In the genomic region with DNA sequence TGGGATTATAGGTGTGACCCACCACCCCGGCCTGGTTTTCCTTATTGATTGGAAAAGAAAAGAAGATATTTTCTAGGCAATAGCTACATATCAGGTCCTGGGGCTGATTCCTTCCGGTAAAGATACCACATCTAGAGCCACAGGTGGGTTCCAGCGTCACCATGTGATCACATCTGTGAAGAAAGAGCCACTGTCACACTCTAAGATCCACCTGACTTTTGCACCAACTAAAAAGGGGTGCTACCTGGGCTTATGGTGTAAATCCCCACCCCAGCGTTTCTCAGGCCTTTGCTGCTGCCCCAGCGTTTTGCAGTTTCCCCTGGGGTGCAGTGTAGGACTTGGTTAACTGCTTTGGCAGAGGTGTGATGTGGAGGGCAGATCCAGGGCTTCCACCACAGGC, we compare ENCODE assay signal across 21 cellular contexts. TPM values are rescaled to one million over a fixed set of nuclear protein-coding genes. Genes with fewer than 3 reads are reported as not detected.
DNase-seq lines count a peak whose midpoint lies in the region; ATAC-seq and TF ChIP-seq lines count a peak whose summit lies in the region.
"Had no signal": no experiment of that assay in that cellular context is flagged by ENCODE, and none has a peak within 500 bp of the region (broad histone marks: within the 10 kb centered on the region; RNA-seq: fewer than 3 reads in every experiment).

No MANE protein-coding gene starts in this region.

- no peak overlapping the region for H3K27ac Mint-ChIP-seq in activated naive CD8-positive, alpha-beta T cell treated with anti-CD3 and anti-CD28 coated beads, Interleukin-2, amount 10 ng/mL, durations not matched to agents 7 days and 5 days
- no peak overlapping the region for H3K27ac Mint-ChIP-seq in activated naive CD8-positive, alpha-beta T cell treated with anti-CD3 and anti-CD28 coated beads for 36 hours
- no peak overlapping the region for H3K27ac Mint-ChIP-seq in T-helper 17 cell

- intact Hi-C loops in lower lobe of right lung (cut with DNase I) (no loop called here), transverse colon (cut with DNase I; ENCODE audit: low total_unique reads) (no loop called here)

- H3K36me3 ChIP-seq in lower lobe of right lung (no peaks in the 10 kb centered on the region), transverse colon (no peaks in the 10 kb centered on the region)
- H3K36me3 ChIP-seq: BE2C, HAP-1 had no signal

- no peak for TF ChIP-seq CTCF in lower lobe of right lung (IDR thresholded peaks at IDR 0.05)
- TF ChIP-seq CTCF in transverse colon (IDR thresholded peaks at IDR 0.05): no peak

- DNase-seq in activated naive CD8-positive, alpha-beta T cell treated with anti-CD3 and anti-CD28 coated beads, Interleukin-2, amount 10 ng/mL, durations not matched to agents 7 days and 5 days: no peak
- DNase-seq in activated naive CD8-positive, alpha-beta T cell treated with anti-CD3 and anti-CD28 coated beads for 36 hours: no peak
- DNase-seq in T-helper 17 cell (no peak), lower lobe of right lung (peak; percentile 10), transverse colon (peak; percentile 1), GM03348 (ENCODE audit: low spot score) (no peak), Ammon's horn (ENCODE audit: low spot score) (no peak)
- DNase-seq: BE2C; CD4-positive, CD25-positive, alpha-beta regulatory T cell; GF-D8; KG1; NCI-H1694 treated with DMSO at 0.1 percent for 48 hours; NCI-H2107; NCI-H2227 treated with DMSO at 0.1 percent for 48 hours; NCI-H510A treated with DMSO at 0.1 percent for 48 hours; NCI-H774; OCI-M1; RPMI8226 had no signal

- no peak for TF ChIP-seq EP300 in transverse colon (IDR thresholded peaks at IDR 0.05; ENCODE audit: low read depth)

- H3K36me3 Mint-ChIP-seq in activated naive CD8-positive, alpha-beta T cell treated with anti-CD3 and anti-CD28 coated beads, Interleukin-2, amount 10 ng/mL, durations not matched to agents 7 days and 5 days: no peaks in the 10 kb centered on the region
- H3K36me3 Mint-ChIP-seq in activated naive CD8-positive, alpha-beta T cell treated with anti-CD3 and anti-CD28 coated beads for 36 hours: no peaks in the 10 kb centered on the region
- no peaks in the 10 kb centered on the region for H3K36me3 Mint-ChIP-seq in T-helper 17 cell (ENCODE audit: low read depth)
- H3K36me3 Mint-ChIP-seq: CD4-positive, CD25-positive, alpha-beta regulatory T cell had no signal

- H3K27me3 ChIP-seq in lower lobe of right lung (ENCODE audit: low read depth) (peaks cover 6% of the 10 kb centered on the region), transverse colon (no peaks in the 10 kb centered on the region)
- H3K27me3 ChIP-seq: BE2C had no signal

- ATAC-seq in activated naive CD8-positive, alpha-beta T cell treated with anti-CD3 and anti-CD28 coated beads, Interleukin-2, amount 10 ng/mL, durations not matched to agents 7 days and 5 days (ENCODE audit: low read depth): peak; percentile 79
- ATAC-seq in T-helper 17 cell: peak; percentile 52
- no peak for ATAC-seq in lower lobe of right lung
- ATAC-seq: GM12878 had no signal

- H3K4me1 ChIP-seq in lower lobe of right lung: peaks cover 3% of the 10 kb centered on the region
- H3K4me1 ChIP-seq in transverse colon: peaks cover 0 to 2% (median under 1%) of the 10 kb centered on the region in 4 donors
- H3K4me1 ChIP-seq: BE2C, HAP-1 had no signal

- H3K27ac ChIP-seq in lower lobe of right lung (no peak overlapping the region), transverse colon (no peak overlapping the region)

- H3K4me3 ChIP-seq in lower lobe of right lung (no peak overlapping the region), transverse colon (no peak overlapping the region)
- H3K4me3 ChIP-seq: GM12878, HAP-1 had no signal

- H3K4me3 Mint-ChIP-seq in activated naive CD8-positive, alpha-beta T cell treated with anti-CD3 and anti-CD28 coated beads, Interleukin-2, amount 10 ng/mL, durations not matched to agents 7 days and 5 days: no peak overlapping the region
- no peak overlapping the region for H3K4me3 Mint-ChIP-seq in activated naive CD8-positive, alpha-beta T cell treated with anti-CD3 and anti-CD28 coated beads for 36 hours
- H3K4me3 Mint-ChIP-seq in T-helper 17 cell: no peak overlapping the region
- H3K4me3 Mint-ChIP-seq: CD4-positive, CD25-positive, alpha-beta regulatory T cell had no signal

- POLR2A ChIA-PET in activated naive CD8-positive, alpha-beta T cell treated with anti-CD3 and anti-CD28 coated beads, Interleukin-2, amount 10 ng/mL, durations not matched to agents 7 days and 5 days (lab: Charles Lee): no interaction called here

- H3K9me3 ChIP-seq in T-helper 17 cell (ENCODE audit: control insufficient read depth, low read length, poor library complexity, severe bottlenecking) (no peaks in the 10 kb centered on the region), lower lobe of right lung (no peaks in the 10 kb centered on the region), transverse colon (no peaks in the 10 kb centered on the region)
- H3K9me3 ChIP-seq: HAP-1 had no signal

- 74% methylated on average over 5 of the region's 5 CpGs; no CpG with 5 or more reads in 1 of the 2 donors for WGBS in transverse colon (ENCODE audit: low coverage in 1 of 2), 2 donors

- in situ Hi-C loops in transverse colon (cut with MboI; ENCODE audit: low pct_ligation_motif_present in 1 of 4, low pct_unique_long_range_greater_than_20kb in 1 of 4, low sequenced_read_pairs in 3 of 4): no loop called here

- H3K27me3 Mint-ChIP-seq in activated naive CD8-positive, alpha-beta T cell treated with anti-CD3 and anti-CD28 coated beads, Interleukin-2, amount 10 ng/mL, durations not matched to agents 7 days and 5 days: peaks cover 15% of the 10 kb centered on the region
- H3K27me3 Mint-ChIP-seq in activated naive CD8-positive, alpha-beta T cell treated with anti-CD3 and anti-CD28 coated beads for 36 hours: no peaks in the 10 kb centered on the region
- peaks cover 10% of the 10 kb centered on the region for H3K27me3 Mint-ChIP-seq in T-helper 17 cell
- H3K27me3 Mint-ChIP-seq: CD4-positive, CD25-positive, alpha-beta regulatory T cell had no signal

- TF ChIP-seq POLR2A in transverse colon (IDR thresholded peaks at IDR 0.05): no peak

- peaks cover 4% of the 10 kb centered on the region for H3K4me1 Mint-ChIP-seq in activated naive CD8-positive, alpha-beta T cell treated with anti-CD3 and anti-CD28 coated beads, Interleukin-2, amount 10 ng/mL, durations not matched to agents 7 days and 5 days
- no peaks in the 10 kb centered on the region for H3K4me1 Mint-ChIP-seq in activated naive CD8-positive, alpha-beta T cell treated with anti-CD3 and anti-CD28 coated beads for 36 hours
- H3K4me1 Mint-ChIP-seq in T-helper 17 cell: no peaks in the 10 kb centered on the region

- H3K9me3 Mint-ChIP-seq in activated naive CD8-positive, alpha-beta T cell treated with anti-CD3 and anti-CD28 coated beads, Interleukin-2, amount 10 ng/mL, durations not matched to agents 7 days and 5 days: no peaks in the 10 kb centered on the region
- H3K9me3 Mint-ChIP-seq in activated naive CD8-positive, alpha-beta T cell treated with anti-CD3 and anti-CD28 coated beads for 36 hours: no peaks in the 10 kb centered on the region
- H3K9me3 Mint-ChIP-seq: CD4-positive, CD25-positive, alpha-beta regulatory T cell had no signal

RNA-seq across cellular contexts. Expression of gene PDE9A, which starts 22.3 kb away (rescaled TPM):
- total RNA-seq in activated naive CD8-positive, alpha-beta T cell treated with anti-CD3 and anti-CD28 coated beads, Interleukin-2, amount 10 ng/mL, durations not matched to agents 7 days and 5 days: 1 to 10 TPM; 7.5 to 9.5 TPM
- 1 to 10 TPM; 6.5 to 7.7 TPM for total RNA-seq in activated naive CD8-positive, alpha-beta T cell treated with anti-CD3 and anti-CD28 coated beads for 36 hours
- total RNA-seq in T-helper 17 cell (1 to 10 TPM; 4.9 to 6.6 TPM), lower lobe of right lung (12.8 TPM), transverse colon (100 to 1,000 TPM in 3 of 4 donors, 10 to 100 TPM in 1; 65.7 to 673 (median 364) TPM)
- total RNA-seq: A172 had no signal

Comparison
In these comparisons a context has a peak if more than half of its experiments do, and no peak if none do; other contexts are left out.
1. ATAC-seq: peak in activated naive CD8-positive, alpha-beta T cell treated with anti-CD3 and anti-CD28 coated beads, Interleukin-2, amount 10 ng/mL, durations not matched to agents 7 days and 5 days (single experiment) and T-helper 17 cell (single experiment); none in lower lobe of right lung (0 of 2).
2. DNase-seq: peak in lower lobe of right lung (single experiment) and transverse colon (single experiment); none in activated naive CD8-positive, alpha-beta T cell treated with anti-CD3 and anti-CD28 coated beads, Interleukin-2, amount 10 ng/mL, durations not matched to agents 7 days and 5 days (single experiment), activated naive CD8-positive, alpha-beta T cell treated with anti-CD3 and anti-CD28 coated beads for 36 hours (single experiment), T-helper 17 cell (0 of 3), GM03348 (single experiment) and Ammon's horn (single experiment).